In the genomic region with DNA sequence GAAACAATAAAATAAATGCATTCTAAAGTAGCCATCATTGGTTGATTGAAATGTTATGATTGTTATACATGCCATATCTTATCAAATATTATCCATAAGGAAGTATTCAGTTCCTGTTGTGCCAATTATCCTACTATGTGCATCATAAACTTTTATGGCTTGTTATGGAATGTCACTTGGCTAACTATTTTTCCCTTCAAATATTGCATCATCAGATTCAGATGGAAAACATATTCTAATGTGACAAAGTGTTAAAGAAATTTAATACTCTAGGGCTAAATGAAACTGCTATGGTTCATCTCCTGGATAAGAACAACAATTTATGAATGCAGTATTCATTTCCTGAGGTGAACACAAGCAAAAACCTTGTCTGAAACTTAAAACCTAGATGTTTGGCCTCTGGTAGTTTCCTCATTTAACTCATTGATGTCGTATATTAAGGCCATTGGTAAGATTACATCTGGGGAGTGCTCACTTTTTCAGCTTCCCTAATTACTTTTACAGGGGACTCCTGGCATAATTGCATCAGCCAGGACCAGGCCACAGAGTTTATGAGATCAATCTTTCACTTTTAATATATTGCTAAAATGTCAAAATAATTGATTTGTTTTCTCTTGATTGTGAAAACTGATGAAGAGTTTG, we compare ENCODE assay signal across 23 cellular contexts.
"Had no signal": no experiment of that assay in that cellular context is flagged by ENCODE, and none has a peak within 500 bp of the region (broad histone marks: within the 10 kb centered on the region; RNA-seq: fewer than 3 reads in every experiment).

No MANE protein-coding gene starts in this region.

- FAIRE-seq: bronchial epithelial cell, RCC 7860 had no signal

- H3K27me3 ChIP-seq: SJSA1 had no signal

- H3K4me1 Mint-ChIP-seq: activated naive CD4-positive, alpha-beta T cell treated with anti-CD3 and anti-CD28 coated beads, Interleukin-2, amount 50 U/mL, for 24 hours had no signal

- H3K9me3 ChIP-seq: SJSA1 had no signal

- H3K4me3 ChIP-seq: SJSA1 had no signal

- H3K27ac ChIP-seq: SJSA1 had no signal

- DNase-seq: activated CD4-positive, alpha-beta T cell treated with anti-CD3 and anti-CD28 coated beads for 4 hours; activated CD8-positive, alpha-beta memory T cell treated with anti-CD3 and anti-CD28 coated beads, Interleukin-2, amount 50 U/mL, for 48 hours; activated CD8-positive, alpha-beta T cell treated with anti-CD3 and anti-CD28 coated beads, Interleukin-2, amount 10 ng/mL, durations not matched to agents 7 days and 5 days; activated naive CD4-positive, alpha-beta T cell; activated T-cell treated with anti-CD3 and anti-CD28 coated beads, Interleukin-2, amount 50 U/mL, for 1 hour; aorta; central memory CD4-positive, alpha-beta T cell; NCI-H1092; NCI-H1417 treated with DMSO at 0.1 percent for 48 hours; NCI-H1694; NCI-H2029; NCI-H2107; NCI-H2171 treated with DMSO at 0.1 percent for 48 hours; NCI-H226; NCI-H526 treated with DMSO at 0.1 percent for 48 hours; NCI-H82; PC-3; SHP77 had no signal

- H3K27ac Mint-ChIP-seq: activated CD8-positive, alpha-beta T cell treated with anti-CD3 and anti-CD28 coated beads, Interleukin-2, amount 10 ng/mL, durations not matched to agents 7 days and 5 days; activated naive CD4-positive, alpha-beta T cell treated with anti-CD3 and anti-CD28 coated beads, Interleukin-2, amount 50 U/mL, for 24 hours; T-helper 1 cell treated with Interleukin-12 subunit alpha and Interleukin-12 subunit beta and Interleukin-4 antibody, amounts not matched to agents 30 μg/mL and 1 μg/mL, for 36 hours had no signal

- H3K36me3 Mint-ChIP-seq: activated naive CD4-positive, alpha-beta T cell treated with anti-CD3 and anti-CD28 coated beads, Interleukin-2, amount 50 U/mL, for 24 hours had no signal

- H3K4me3 Mint-ChIP-seq: activated CD8-positive, alpha-beta T cell treated with anti-CD3 and anti-CD28 coated beads, Interleukin-2, amount 10 ng/mL, durations not matched to agents 7 days and 5 days; activated naive CD4-positive, alpha-beta T cell treated with anti-CD3 and anti-CD28 coated beads, Interleukin-2, amount 50 U/mL, for 24 hours; T-helper 1 cell treated with Interleukin-12 subunit alpha and Interleukin-12 subunit beta and Interleukin-4 antibody, amounts not matched to agents 30 μg/mL and 1 μg/mL, for 36 hours had no signal

- H3K9me3 Mint-ChIP-seq: activated naive CD4-positive, alpha-beta T cell treated with anti-CD3 and anti-CD28 coated beads, Interleukin-2, amount 50 U/mL, for 24 hours; T-helper 1 cell treated with Interleukin-12 subunit alpha and Interleukin-12 subunit beta and Interleukin-4 antibody, amounts not matched to agents 30 μg/mL and 1 μg/mL, for 36 hours had no signal

- H3K36me3 ChIP-seq: SJSA1 had no signal
